8 cellular contexts compared by ENCODE assay signal in the genomic region with DNA sequence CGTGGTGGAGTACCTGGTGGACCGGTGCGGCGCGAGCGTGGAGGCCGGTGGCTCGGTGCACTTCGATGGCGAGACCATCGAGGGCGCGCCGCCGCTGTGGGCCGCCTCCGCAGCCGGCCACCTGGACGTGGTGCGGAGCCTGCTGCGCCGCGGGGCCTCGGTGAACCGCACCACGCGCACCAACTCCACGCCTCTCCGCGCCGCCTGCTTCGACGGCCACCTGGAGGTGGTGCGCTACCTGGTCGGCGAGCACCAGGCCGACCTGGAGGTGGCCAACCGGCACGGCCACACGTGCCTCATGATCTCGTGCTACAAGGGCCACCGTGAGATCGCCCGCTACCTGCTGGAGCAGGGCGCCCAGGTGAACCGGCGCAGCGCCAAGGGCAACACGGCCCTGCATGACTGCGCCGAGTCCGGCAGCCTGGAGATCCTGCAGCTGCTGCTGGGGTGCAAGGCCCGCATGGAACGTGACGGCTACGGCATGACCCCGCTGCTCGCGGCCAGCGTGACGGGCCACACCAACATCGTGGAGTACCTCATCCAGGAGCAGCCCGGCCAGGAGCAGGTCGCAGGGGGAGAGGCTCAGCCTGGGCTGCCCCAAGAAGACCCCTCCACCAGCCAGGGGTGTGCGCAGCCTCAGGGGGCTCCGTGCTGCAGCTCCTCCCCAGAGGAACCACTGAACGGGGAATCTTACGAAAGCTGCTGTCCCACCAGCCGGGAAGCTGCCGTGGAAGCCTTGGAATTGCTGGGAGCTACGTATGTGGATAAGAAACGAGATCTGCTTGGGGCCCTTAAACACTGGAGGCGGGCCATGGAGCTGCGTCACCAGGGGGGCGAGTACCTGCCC. TPM values are rescaled to one million over a fixed set of nuclear protein-coding genes. Genes with fewer than 3 reads are reported as not detected.
A peak's percentile ranks its signal among the peaks of the same experiment; 100 is the strongest.
DNase-seq lines count a peak whose midpoint lies in the region; ATAC-seq, FAIRE-seq and TF ChIP-seq lines count a peak whose summit lies in the region.
"Not testable (repeated sequence)": the region's sequence is repeated elsewhere in the genome, so short reads cannot be mapped to it uniquely, and the experiment has no call there.

No MANE protein-coding gene starts in this region.

- H3K79me2 ChIP-seq in DOHH2 (ENCODE audit: control insufficient read depth, low read length): peaks cover 54% of the 10 kb centered on the region

- not testable (repeated sequence) for H4K20me1 ChIP-seq in DOHH2 (ENCODE audit: control insufficient read depth, insufficient read depth, low read depth, low read length)

- DNase-seq in NB4 (ENCODE audit: low read depth) (peak; percentile 19), left lung (peak in 1 of 2 donors; percentile 83), pancreas (peak in 5 of 6 donors; percentile 55 to 90 (median 68))
- peak; percentile 43 for DNase-seq in activated CD4-positive, CD25-positive, alpha-beta regulatory T cell treated with anti-CD3 and anti-CD28 coated beads, Interleukin-2, amount 50 U/mL, for 72 hours
- DNase-seq in astrocyte of the cerebellum (ENCODE audit: low read depth); tibial nerve (ENCODE audit: low spot score in 2 of 2): not testable (repeated sequence)

- H3K36me3 ChIP-seq in DOHH2 (ENCODE audit: control insufficient read depth, low read length) (peaks cover 46% of the 10 kb centered on the region), esophagus (ENCODE audit: control insufficient read depth in 2 of 2, insufficient read depth in 2 of 2, low read length in 1 of 2) (peaks cover 6 to 13% of the 10 kb centered on the region in 2 donors), left lung (peaks cover 0 to 45% of the 10 kb centered on the region in 2 donors), pancreas (peaks cover 0 to 15% (median 12%) of the 10 kb centered on the region in 3 donors), tibial nerve (peaks cover 0 to 47% (median 4%) of the 10 kb centered on the region in 3 donors)

- H3K4me1 ChIP-seq in DOHH2 (ENCODE audit: control insufficient read depth, low read length) (peaks cover 37% of the 10 kb centered on the region), esophagus (ENCODE audit: control insufficient read depth in 2 of 2, insufficient read depth in 2 of 2, low read length in 1 of 2) (peaks cover 0 to 21% of the 10 kb centered on the region in 2 donors), left lung (peaks cover 5 to 48% of the 10 kb centered on the region in 2 donors), pancreas (peaks cover 16 to 30% (median 21%) of the 10 kb centered on the region in 3 donors), tibial nerve (peaks cover 0 to 45% (median 12%) of the 10 kb centered on the region in 4 donors)

- not testable (repeated sequence) for H3K27me3 ChIP-seq in DOHH2 (ENCODE audit: control insufficient read depth, low read length); esophagus (ENCODE audit: control insufficient read depth in 1 of 2, insufficient read depth in 2 of 2, low read length in 2 of 2); left lung; pancreas; tibial nerve

- TF ChIP-seq POLR2A in NB4 (IDR thresholded peaks at IDR 0.05; ENCODE audit: extremely low read depth, insufficient read length); tibial nerve (IDR thresholded peaks at IDR 0.05): not testable (repeated sequence)

- H3K4me2 ChIP-seq in DOHH2 (ENCODE audit: low read length): peak overlapping the region; percentile 92

- FAIRE-seq in pancreas (lab: Jason Lieb, UNC): not testable (repeated sequence)

- H3K9me2 ChIP-seq in DOHH2 (replicated peaks; ENCODE audit: control insufficient read depth, low read length): not testable (repeated sequence)

- WGBS in esophagus, 2 donors: 7 to 8% methylated on average over 74 to 75 of the region's 75 CpGs
- 5 to 12% methylated on average over 32 to 75 of the region's 75 CpGs for WGBS in pancreas, 2 donors
- 9 to 14% methylated on average over 43 to 47 of the region's 75 CpGs for whole genome bisulfite sequencing in tibial nerve, 2 donors

- H3K4me3 ChIP-seq in DOHH2 (ENCODE audit: low read length): peak overlapping the region; percentile 86
- peak overlapping the region; percentile 64 for H3K4me3 ChIP-seq in NB4 (ENCODE audit: low read depth, low read length)
- H3K4me3 ChIP-seq in astrocyte of the cerebellum (ENCODE audit: low read depth, low read length): peak overlapping the region; percentile 70
- peak overlapping the region; percentile 83 to 95 for H3K4me3 ChIP-seq in esophagus (ENCODE audit: low read depth in 1 of 2, low read length in 2 of 2)
- peak overlapping the region; percentile 89 to 97 for H3K4me3 ChIP-seq in left lung
- H3K4me3 ChIP-seq in pancreas: peak overlapping the region; percentile 69 to 94 (median 86)
- H3K4me3 ChIP-seq in tibial nerve: peak overlapping the region; percentile 66 to 93 (median 92)

- H3F3A ChIP-seq in DOHH2 (ENCODE audit: control insufficient read depth, insufficient read depth): not testable (repeated sequence)

- intact Hi-C loops in left lung (cut with DNase I): loop anchor here in 1 of 2 donors (5.0 kb wide), 1 partner anchor 60 kb away; no protein-coding TSS in a partner anchor
- intact Hi-C loops in pancreas (cut with DNase I): not testable (repeated sequence)

- TF ChIP-seq EP300 in tibial nerve (IDR thresholded peaks at IDR 0.05): not testable (repeated sequence)

- H3K9me3 ChIP-seq in DOHH2 (ENCODE audit: control insufficient read depth, insufficient read depth, low read length); esophagus (ENCODE audit: control insufficient read depth in 2 of 2, insufficient read depth in 1 of 2, low read depth in 1 of 2, low read length in 1 of 2); left lung; pancreas; tibial nerve: not testable (repeated sequence)

- in situ Hi-C loops in astrocyte of the cerebellum (cut with HindIII; ENCODE audit: low sequenced_read_pairs): not testable (repeated sequence)

- H3K27ac ChIP-seq in DOHH2 (ENCODE audit: low read depth, low read length): peak overlapping the region; percentile 51
- peak overlapping the region; percentile 92 for H3K27ac ChIP-seq in esophagus (ENCODE audit: low read depth in 2 of 2, low read length in 1 of 2)
- H3K27ac ChIP-seq in left lung: peak overlapping the region; percentile 76 to 93
- peak overlapping the region; percentile 80 to 85 (median 82) for H3K27ac ChIP-seq in pancreas
- peak overlapping the region; percentile 61 to 95 (median 88) for H3K27ac ChIP-seq in tibial nerve

- not testable (repeated sequence) for TF ChIP-seq CTCF in DOHH2 (IDR thresholded peaks at IDR 0.05; ENCODE audit: low read depth, low read length, poor library complexity, severe bottlenecking); NB4 (IDR thresholded peaks at IDR 0.05; ENCODE audit: low read depth, low read length); astrocyte of the cerebellum (IDR thresholded peaks at IDR 0.05; ENCODE audit: low read depth, low read length, missing control alignments); left lung (IDR thresholded peaks at IDR 0.05); pancreas (IDR thresholded peaks at IDR 0.05); tibial nerve (IDR thresholded peaks at IDR 0.05)

- peak; percentile 2 for ATAC-seq in left lung
- ATAC-seq in pancreas: peak; percentile 0 to 7 (median 2)

RNA-seq across cellular contexts. Expression of a gene that starts 0.7 kb away (rescaled TPM):
- polyA plus RNA-seq in esophagus (1 to 10 TPM; 5.2 to 6.1 TPM), pancreas (1 to 10 TPM; 3.3 to 4.6 TPM)
- total RNA-seq in left lung (10 to 100 TPM in 1 of 2 donors, 1 to 10 TPM in 1; 9.9 to 14.2 TPM), pancreas (1 to 10 TPM; 5.4 to 9.2 (median 6.5) TPM), tibial nerve (10 to 100 TPM; 12.3 to 17.1 (median 15.2) TPM)

RNA-seq across cellular contexts. Expression of a gene that starts 39.3 kb away (rescaled TPM):
- 10 to 100 TPM; 40.8 to 50.4 TPM for polyA plus RNA-seq in esophagus
- total RNA-seq in left lung: 10 to 100 TPM; 14.6 TPM
- total RNA-seq in pancreas: 10 to 100 TPM in 1 of 6 donors, 1 to 10 TPM in 5; 4.9 to 14.1 (median 6.4) TPM
- polyA plus RNA-seq in pancreas: 10 to 100 TPM; 10.7 to 13.9 TPM
- 10 to 100 TPM in 1 of 4 donors, 1 to 10 TPM in 3; 3.5 to 10.8 (median 4.7) TPM for total RNA-seq in tibial nerve
